9 cellular contexts compared by ENCODE assay signal in the genomic region with DNA sequence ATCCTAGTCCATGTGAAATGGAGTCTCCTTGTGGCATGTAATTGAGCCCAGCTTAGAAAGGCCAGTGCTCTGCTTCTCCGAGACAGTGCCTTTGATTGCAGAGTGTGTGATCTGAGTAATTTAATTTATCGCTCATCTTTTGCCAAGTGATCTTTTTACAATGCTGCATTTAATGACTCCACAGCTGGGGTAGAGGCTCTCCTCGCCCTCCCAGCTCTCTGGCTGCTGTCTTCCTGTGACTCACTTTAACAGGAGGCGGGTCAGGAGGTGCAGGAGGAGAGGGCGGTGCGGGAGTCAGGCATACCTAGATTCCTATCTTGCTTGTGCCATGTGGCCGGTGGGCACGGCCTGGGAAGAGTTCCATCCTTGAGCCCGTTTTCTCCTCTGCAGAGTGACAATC.
DNase-seq lines count a peak whose midpoint lies in the region; ATAC-seq, FAIRE-seq and TF ChIP-seq lines count a peak whose summit lies in the region.
"Had no signal": no experiment of that assay in that cellular context is flagged by ENCODE, and none has a peak within 500 bp of the region (broad histone marks: within the 10 kb centered on the region; RNA-seq: fewer than 3 reads in every experiment).

No MANE protein-coding gene starts in this region.

- H3K4me3 ChIP-seq in left lung (no peak overlapping the region), ovary (no peak overlapping the region)
- H3K4me3 ChIP-seq: adrenal gland had no signal

- H3K4me1 ChIP-seq in left lung (no peaks in the 10 kb centered on the region), ovary (ENCODE audit: insufficient read depth) (no peaks in the 10 kb centered on the region)
- H3K4me1 ChIP-seq: adrenal gland had no signal

- no peak for TF ChIP-seq EP300 in ovary (IDR thresholded peaks at IDR 0.05)

- FAIRE-seq in urothelium cell line (lab: Jason Lieb, UNC), result peak; percentile 76

- intact Hi-C loops in left lung (cut with DNase I) (no loop called here), ovary (cut with DNase I) (no loop called here)

- TF ChIP-seq POLR2A in ovary (IDR thresholded peaks at IDR 0.05), result no peak

- WGBS in ovary, 3 donors, result 22 to 36% (median 32%) methylated on average over 9 of the region's 9 CpGs

- no peaks in the 10 kb centered on the region for H3K27me3 ChIP-seq in left lung
- H3K27me3 ChIP-seq in ovary, result no peaks in the 10 kb centered on the region
- H3K27me3 ChIP-seq: adrenal gland had no signal

- ATAC-seq in left lung (peak; percentile 77), HG02970 (IDR thresholded peaks at IDR 0.05; ENCODE audit: low FRiP score, unreplicated experiment) (no peak)

- peak overlapping the region; percentile 23 to 79 for H3K27ac ChIP-seq in left lung
- H3K27ac ChIP-seq in ovary, result no peak overlapping the region

- DNase-seq in HT-29 (ENCODE audit: low spot score) (peak; percentile 82), astrocyte of the hippocampus (ENCODE audit: low read depth, low spot score) (peak; percentile 59), left lung (no peak), urothelium cell line (ENCODE audit: low spot score) (peak; percentile 83), cerebellar nuclear complex (lab: John Stamatoyannopoulos, UW) (no peak), ovary (no peak)
- DNase-seq: adrenal gland, RPMI8226 had no signal

- TF ChIP-seq CTCF in left lung (IDR thresholded peaks at IDR 0.05) (no peak), ovary (IDR thresholded peaks at IDR 0.05) (no peak)

- no peaks in the 10 kb centered on the region for H3K36me3 ChIP-seq in left lung
- no peaks in the 10 kb centered on the region for H3K36me3 ChIP-seq in ovary
- H3K36me3 ChIP-seq: adrenal gland had no signal

- H3K9me3 ChIP-seq in left lung (no peaks in the 10 kb centered on the region), ovary (no peaks in the 10 kb centered on the region)
- H3K9me3 ChIP-seq: adrenal gland had no signal

Comparison
In these comparisons a context has a peak if more than half of its experiments do, and no peak if none do; other contexts are left out.
1. DNase-seq: peak in HT-29 (single experiment), astrocyte of the hippocampus (single experiment) and urothelium cell line (single experiment); none in left lung (0 of 2), cerebellar nuclear complex (0 of 2) and ovary (0 of 5).
2. H3K27ac ChIP-seq: peak in left lung (2 of 2); none in ovary (0 of 2).